Comparison of ENCODE assay signal across 18 cellular contexts in genomic region chr2:25856377-25856776, GRCh38.
"Had no signal": no experiment of that assay in that cellular context is flagged by ENCODE, and none has a peak within 500 bp of the region (broad histone marks: within the 10 kb centered on the region; RNA-seq: fewer than 3 reads in every experiment).

No MANE protein-coding gene starts in this region.

- DNase-seq: activated CD4-positive, alpha-beta T cell treated with anti-CD3 and anti-CD28 coated beads for 36 hours; activated CD8-positive, alpha-beta T cell treated with anti-CD3 and anti-CD28 coated beads, Interleukin-2, amount 10 ng/mL, durations not matched to agents 7 days and 5 days; activated naive CD4-positive, alpha-beta T cell treated with anti-CD3 and anti-CD28 coated beads for 36 hours; foreskin melanocyte; heart left ventricle; kidney; left ventricle myocardium superior; mesenchymal stem cell; nephron progenitor cell; stimulated activated CD4-positive, alpha-beta T cell treated with anti-CD3 and anti-CD28 coated beads, Interleukin-4, amount 100 ng/mL, for 1 hour; stimulated activated CD8-positive, alpha-beta memory T cell treated with anti-CD3 and anti-CD28 coated beads, Interleukin-4, amount 100 ng/mL, for 48 hours; stimulated activated naive CD8-positive, alpha-beta T cell treated with anti-CD3 and anti-CD28 coated beads, Interleukin-15, amount 100 ng/mL, for 72 hours; T-helper 9 cell; testis had no signal

- FAIRE-seq: astrocyte, colon, kidney had no signal

- H3K27ac ChIP-seq: cardiac muscle cell, heart left ventricle, testis had no signal

- H3K27me3 ChIP-seq: cardiac muscle cell, heart left ventricle, testis had no signal

- H3K4me3 ChIP-seq: cardiac muscle cell, heart left ventricle, testis had no signal

- H3K9me3 ChIP-seq: heart left ventricle, testis had no signal

- H3K36me3 ChIP-seq: cardiac muscle cell had no signal

- H3K4me1 ChIP-seq: testis had no signal

- ATAC-seq: activated CD4-positive, alpha-beta T cell treated with anti-CD3 and anti-CD28 coated beads for 36 hours; activated CD8-positive, alpha-beta T cell treated with anti-CD3 and anti-CD28 coated beads, Interleukin-2, amount 10 ng/mL, durations not matched to agents 7 days and 5 days; activated T-helper 17 cell treated with anti-CD3 and anti-CD28 coated beads, Interleukin-2, amount 50 U/mL, for 72 hours; heart left ventricle; left ventricle myocardium superior; stimulated activated naive CD8-positive, alpha-beta T cell treated with anti-CD3 and anti-CD28 coated beads, Interleukin-15, amount 100 ng/mL, for 72 hours had no signal
